ENCODE assay signal across 28 cellular contexts in the genomic region with DNA sequence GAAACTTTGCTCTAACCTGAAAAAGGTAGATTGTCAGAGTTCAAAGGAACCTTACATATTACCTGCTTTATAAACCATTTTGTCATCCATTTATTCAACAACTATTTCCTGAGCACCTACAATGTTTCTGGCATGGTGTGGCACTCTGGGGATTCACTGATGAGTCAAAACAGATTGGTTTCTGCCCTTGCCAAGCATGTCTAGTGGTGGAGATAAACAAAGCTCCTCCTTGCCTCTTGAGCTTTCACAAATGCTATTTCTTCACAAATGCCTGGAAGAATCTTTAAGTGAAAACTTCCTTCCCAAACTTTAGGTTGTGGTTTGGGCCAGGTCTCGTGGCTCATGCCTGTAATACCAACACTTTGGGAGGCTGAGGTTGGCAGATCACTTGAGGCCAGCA.
"Had no signal": no experiment of that assay in that cellular context is flagged by ENCODE, and none has a peak within 500 bp of the region (broad histone marks: within the 10 kb centered on the region; RNA-seq: fewer than 3 reads in every experiment).

No MANE protein-coding gene starts in this region.

- H3K27me3 ChIP-seq: colonic mucosa, esophagus squamous epithelium, hepatocyte, ovary, right atrium auricular region, thyroid gland had no signal

- H3K4me1 Mint-ChIP-seq: activated naive CD8-positive, alpha-beta T cell treated with anti-CD3 and anti-CD28 coated beads for 36 hours; immature natural killer cell; mesothelial cell of epicardium; natural killer cell had no signal

- DNase-seq: activated CD4-positive, alpha-beta T cell treated with anti-CD3 and anti-CD28 coated beads for 4 hours; activated CD4-positive, alpha-beta T cell treated with anti-CD3 and anti-CD28 coated beads, Interleukin-2, amount 50 U/mL, for 48 hours; activated CD4-positive, CD25-positive, alpha-beta regulatory T cell; activated naive CD4-positive, alpha-beta T cell treated with Interleukin-2 at 50 U/mL for 16 hours; activated naive CD8-positive, alpha-beta T cell treated with anti-CD3 and anti-CD28 coated beads for 36 hours; activated T-cell treated with anti-CD3 and anti-CD28 coated beads, Interleukin-2, amount 50 U/mL, for 48 hours; colonic mucosa; dorsolateral prefrontal cortex; effector memory CD8-positive, alpha-beta T cell; esophagus squamous epithelium; foreskin melanocyte; immature natural killer cell; kidney glomerular epithelial cell; left ventricle myocardium inferior; natural killer cell; ovary; stimulated activated CD4-positive, alpha-beta T cell treated with anti-CD3 and anti-CD28 coated beads, Interleukin-4, amount 100 ng/mL, for 24 hours; stimulated activated naive CD8-positive, alpha-beta T cell treated with anti-CD3 and anti-CD28 coated beads, Interleukin-15, Interleukin-2, amounts not matched to agents 100 U/mL and 50 U/mL, for 24 hours; substantia nigra; T1000; thyroid gland had no signal

- ATAC-seq: effector memory CD8-positive, alpha-beta T cell; natural killer cell; stimulated activated naive CD8-positive, alpha-beta T cell treated with anti-CD3 and anti-CD28 coated beads, Interleukin-15, Interleukin-2, amounts not matched to agents 100 U/mL and 50 U/mL, for 24 hours had no signal

- H3K4me3 ChIP-seq: colonic mucosa, dorsolateral prefrontal cortex, esophagus squamous epithelium, hepatocyte, left ventricle myocardium inferior, ovary, prostate gland, right atrium auricular region, thyroid gland had no signal

- H3K36me3 Mint-ChIP-seq: activated naive CD8-positive, alpha-beta T cell treated with anti-CD3 and anti-CD28 coated beads for 36 hours; immature natural killer cell; mesothelial cell of epicardium; natural killer cell had no signal

- H3K27ac ChIP-seq: colonic mucosa, dorsolateral prefrontal cortex, esophagus squamous epithelium, hepatocyte, left ventricle myocardium inferior, ovary, prostate gland, right atrium auricular region, thyroid gland had no signal

- H3K36me3 ChIP-seq: colonic mucosa, esophagus squamous epithelium, left ventricle myocardium inferior, ovary, prostate gland, right atrium auricular region, thyroid gland had no signal

- H3K4me3 Mint-ChIP-seq: activated naive CD8-positive, alpha-beta T cell treated with anti-CD3 and anti-CD28 coated beads for 36 hours; effector memory CD8-positive, alpha-beta T cell; immature natural killer cell; mesothelial cell of epicardium; natural killer cell; T-helper 1 cell treated with Interleukin-12 subunit alpha and Interleukin-12 subunit beta and Interleukin-4 antibody, amounts not matched to agents 30 μg/mL and 1 μg/mL, for 36 hours had no signal

- H3K27ac Mint-ChIP-seq: activated naive CD8-positive, alpha-beta T cell treated with anti-CD3 and anti-CD28 coated beads for 36 hours; effector memory CD8-positive, alpha-beta T cell; immature natural killer cell; mesothelial cell of epicardium; natural killer cell; T-helper 1 cell treated with Interleukin-12 subunit alpha and Interleukin-12 subunit beta and Interleukin-4 antibody, amounts not matched to agents 30 μg/mL and 1 μg/mL, for 36 hours had no signal

- FAIRE-seq: astrocyte, endothelial cell of umbilical vein had no signal

- H3K4me1 ChIP-seq: colonic mucosa, esophagus squamous epithelium, left ventricle myocardium inferior, prostate gland, right atrium auricular region, thyroid gland had no signal

- H3K9me3 ChIP-seq: colonic mucosa, ovary, prostate gland, thyroid gland had no signal
